ENCODE assay signal across 8 cellular contexts in genomic region chr6:142566628-142567396, GRCh38.
A peak's percentile ranks its signal among the peaks of the same experiment; 100 is the strongest.
DNase-seq lines count a peak whose midpoint lies in the region; ATAC-seq, FAIRE-seq and TF ChIP-seq lines count a peak whose summit lies in the region.

No MANE protein-coding gene starts in this region.

- no peaks in the 10 kb centered on the region for H3K36me3 Mint-ChIP-seq in nephron progenitor cell (ENCODE audit: low read depth)

- peak; percentile 81 for FAIRE-seq in GM18507 (lab: Jason Lieb, UNC)

- H3K4me3 ChIP-seq in esophagus muscularis mucosa (no peak overlapping the region), transverse colon (no peak overlapping the region)

- H3K4me1 Mint-ChIP-seq in nephron progenitor cell: peaks cover 26% of the 10 kb centered on the region

- no peaks in the 10 kb centered on the region for H3K9me3 Mint-ChIP-seq in nephron progenitor cell

- no peaks in the 10 kb centered on the region for H3K9me3 ChIP-seq in esophagus muscularis mucosa
- no peaks in the 10 kb centered on the region for H3K9me3 ChIP-seq in transverse colon

- H3K27me3 Mint-ChIP-seq in nephron progenitor cell (ENCODE audit: low read depth, poor library complexity): no peaks in the 10 kb centered on the region

- DNase-seq in AG08396 (ENCODE audit: low spot score) (peak; percentile 71), GM18507 (ENCODE audit: extremely low spot score, insufficient read length, low read depth) (peak; percentile 30), NOMO-1 treated with DMSO at 0.1 percent for 48 hours (lab: John Stamatoyannopoulos, UW; ENCODE audit: unreplicated experiment) (peak; percentile 16), esophagus muscularis mucosa (ENCODE audit: extremely low spot score) (no peak), nephron progenitor cell (peak; percentile 76), transverse colon (peak; percentile 38)
- DNase-seq in activated CD8-positive, alpha-beta memory T cell treated with anti-CD3 and anti-CD28 coated beads for 48 hours (ENCODE audit: low read depth in 2 of 3, low spot score in 2 of 3): peak in 2 of 3 experiments; percentile 22 to 45

- 70% methylated on average over 10 of the region's 10 CpGs for WGBS in esophagus muscularis mucosa
- WGBS in transverse colon (ENCODE audit: low coverage in 1 of 2), 2 donors: 65 to 66% methylated on average over 8 to 10 of the region's 10 CpGs

- TF ChIP-seq EP300 in esophagus muscularis mucosa (IDR thresholded peaks at IDR 0.05) (no peak), transverse colon (IDR thresholded peaks at IDR 0.05; ENCODE audit: low read depth) (no peak)

- in situ Hi-C loops in transverse colon (cut with MboI; ENCODE audit: low pct_ligation_motif_present in 1 of 4, low pct_unique_long_range_greater_than_20kb in 1 of 4, low sequenced_read_pairs in 3 of 4): no loop called here

- H3K27ac ChIP-seq in esophagus muscularis mucosa (replicated peaks in 1 of 4) (no peak overlapping the region), transverse colon (no peak overlapping the region)

- H3K36me3 ChIP-seq in esophagus muscularis mucosa: no peaks in the 10 kb centered on the region
- no peaks in the 10 kb centered on the region for H3K36me3 ChIP-seq in transverse colon

- H3K4me1 ChIP-seq in esophagus muscularis mucosa (peaks cover 4 to 19% (median 15%) of the 10 kb centered on the region in 4 donors), transverse colon (peaks cover 0 to 3% (median 0%) of the 10 kb centered on the region in 4 donors)

- H3K4me3 Mint-ChIP-seq in nephron progenitor cell: no peak overlapping the region

- no peak overlapping the region for H3K27ac Mint-ChIP-seq in nephron progenitor cell

- ATAC-seq in HG03135 (IDR thresholded peaks at IDR 0.05; ENCODE audit: unreplicated experiment): peak; percentile 60

- TF ChIP-seq POLR2A in esophagus muscularis mucosa (IDR thresholded peaks at IDR 0.05; ENCODE audit: low read depth) (no peak), transverse colon (IDR thresholded peaks at IDR 0.05) (no peak)

- intact Hi-C loops in esophagus muscularis mucosa (cut with DNase I) (no loop called here), transverse colon (cut with DNase I; ENCODE audit: low total_unique reads) (no loop called here)

- TF ChIP-seq CTCF in esophagus muscularis mucosa (IDR thresholded peaks at IDR 0.05) (peak; percentile 57 to 89 (median 64)), nephron progenitor cell (IDR thresholded peaks at IDR 0.05) (peak; percentile 93), transverse colon (IDR thresholded peaks at IDR 0.05) (peak; percentile 49 to 89 (median 60))

- H3K27me3 ChIP-seq in esophagus muscularis mucosa (no peaks in the 10 kb centered on the region), transverse colon (no peaks in the 10 kb centered on the region)
